17 cellular contexts compared by ENCODE assay signal in genomic region chr20:58709703-58710039, GRCh38. TPM values are rescaled to one million over a fixed set of nuclear protein-coding genes. Genes with fewer than 3 reads are reported as not detected.
A peak's percentile ranks its signal among the peaks of the same experiment; 100 is the strongest.
DNase-seq lines count a peak whose midpoint lies in the region; ATAC-seq and TF ChIP-seq lines count a peak whose summit lies in the region.
"Had no signal": no experiment of that assay in that cellular context is flagged by ENCODE, and none has a peak within 500 bp of the region (broad histone marks: within the 10 kb centered on the region; RNA-seq: fewer than 3 reads in every experiment).

No MANE protein-coding gene starts in this region.

- no peak overlapping the region for H3K4me3 ChIP-seq in GM23248
- H3K4me3 ChIP-seq: GM12878, K562 had no signal

- no peak overlapping the region for H3K27ac ChIP-seq in GM23248

- 67 to 78% methylated on average over 4 of the region's 4 CpGs for WGBS in GM23248 (ENCODE audit: low coverage in 1 of 2, low lambda C conversion rate in 2 of 2, missing lambda C conversion rate in 2 of 2), 2 experiments

- in situ Hi-C loops in GM23248 (cut with MboI): no loop called here

- H3K4me2 ChIP-seq in GM23248 (ENCODE audit: unreplicated experiment): no peak overlapping the region

- no peaks in the 10 kb centered on the region for H3F3A ChIP-seq in GM23248 (ENCODE audit: insufficient read depth)

- no peaks in the 10 kb centered on the region for H4K20me1 ChIP-seq in GM23248 (ENCODE audit: insufficient read depth)

- no peak overlapping the region for H3K4me3 Mint-ChIP-seq in activated CD8-positive, alpha-beta memory T cell treated with anti-CD3 and anti-CD28 coated beads, Interleukin-2, amount 10 ng/mL, durations not matched to agents 7 days and 5 days
- H3K4me3 Mint-ChIP-seq in chondrocyte (ENCODE audit: unreplicated experiment): no peak overlapping the region
- H3K4me3 Mint-ChIP-seq in stimulated activated effector memory CD8-positive, alpha-beta T cell treated with anti-CD3 and anti-CD28 coated beads, Interleukin-12 subunit alpha, Interleukin-12 subunit beta, amount 100 ng/mL, for 72 hours: no peak overlapping the region
- H3K4me3 Mint-ChIP-seq: CD14-positive monocyte had no signal

- CTCF ChIA-PET in activated CD8-positive, alpha-beta memory T cell treated with anti-CD3 and anti-CD28 coated beads, Interleukin-2, amount 10 ng/mL, durations not matched to agents 7 days and 5 days (lab: Charles Lee): no interaction called here

- no peaks in the 10 kb centered on the region for H3K4me1 ChIP-seq in GM23248 (ENCODE audit: insufficient read depth)

- H3K27ac Mint-ChIP-seq in activated CD8-positive, alpha-beta memory T cell treated with anti-CD3 and anti-CD28 coated beads, Interleukin-2, amount 10 ng/mL, durations not matched to agents 7 days and 5 days: no peak overlapping the region
- H3K27ac Mint-ChIP-seq in chondrocyte (ENCODE audit: unreplicated experiment): no peak overlapping the region
- peak overlapping the region; percentile 40 for H3K27ac Mint-ChIP-seq in stimulated activated effector memory CD8-positive, alpha-beta T cell treated with anti-CD3 and anti-CD28 coated beads, Interleukin-12 subunit alpha, Interleukin-12 subunit beta, amount 100 ng/mL, for 72 hours

- H2AFZ ChIP-seq in GM23248: no peak overlapping the region

- no peaks in the 10 kb centered on the region for H3K9me2 ChIP-seq in GM23248 (ENCODE audit: insufficient read depth)

- H3K4me1 Mint-ChIP-seq in activated CD8-positive, alpha-beta memory T cell treated with anti-CD3 and anti-CD28 coated beads, Interleukin-2, amount 10 ng/mL, durations not matched to agents 7 days and 5 days: peaks cover 2% of the 10 kb centered on the region
- H3K4me1 Mint-ChIP-seq in chondrocyte (ENCODE audit: low read depth): no peaks in the 10 kb centered on the region
- peaks cover 5% of the 10 kb centered on the region for H3K4me1 Mint-ChIP-seq in stimulated activated effector memory CD8-positive, alpha-beta T cell treated with anti-CD3 and anti-CD28 coated beads, Interleukin-12 subunit alpha, Interleukin-12 subunit beta, amount 100 ng/mL, for 72 hours
- H3K4me1 Mint-ChIP-seq: CD14-positive monocyte had no signal

- H3K9ac ChIP-seq in GM23248: no peak overlapping the region

- H3K9me3 Mint-ChIP-seq in activated CD8-positive, alpha-beta memory T cell treated with anti-CD3 and anti-CD28 coated beads, Interleukin-2, amount 10 ng/mL, durations not matched to agents 7 days and 5 days (ENCODE audit: low read depth): no peaks in the 10 kb centered on the region
- peaks cover under 1% of the 10 kb centered on the region for H3K9me3 Mint-ChIP-seq in chondrocyte (ENCODE audit: low read depth)
- H3K9me3 Mint-ChIP-seq in stimulated activated effector memory CD8-positive, alpha-beta T cell treated with anti-CD3 and anti-CD28 coated beads, Interleukin-12 subunit alpha, Interleukin-12 subunit beta, amount 100 ng/mL, for 72 hours: no peaks in the 10 kb centered on the region
- H3K9me3 Mint-ChIP-seq: CD14-positive monocyte had no signal

- ATAC-seq in activated CD8-positive, alpha-beta memory T cell treated with anti-CD3 and anti-CD28 coated beads, Interleukin-2, amount 10 ng/mL, durations not matched to agents 7 days and 5 days: no peak
- no peak for ATAC-seq in stimulated activated effector memory CD8-positive, alpha-beta T cell treated with anti-CD3 and anti-CD28 coated beads, Interleukin-12 subunit alpha, Interleukin-12 subunit beta, amount 100 ng/mL, for 72 hours
- no peak for ATAC-seq in GM18519 (IDR thresholded peaks at IDR 0.05; ENCODE audit: low FRiP score, unreplicated experiment)
- ATAC-seq: GM12878, HCT116, K562 had no signal

- H3K36me3 ChIP-seq in GM23248 (ENCODE audit: low read depth): peaks cover 7% of the 10 kb centered on the region; the same call in 1 of the 2 replicates

- no peaks in the 10 kb centered on the region for H3K36me3 Mint-ChIP-seq in activated CD8-positive, alpha-beta memory T cell treated with anti-CD3 and anti-CD28 coated beads, Interleukin-2, amount 10 ng/mL, durations not matched to agents 7 days and 5 days
- H3K36me3 Mint-ChIP-seq in chondrocyte (ENCODE audit: low read depth): peaks cover 6% of the 10 kb centered on the region
- H3K36me3 Mint-ChIP-seq in stimulated activated effector memory CD8-positive, alpha-beta T cell treated with anti-CD3 and anti-CD28 coated beads, Interleukin-12 subunit alpha, Interleukin-12 subunit beta, amount 100 ng/mL, for 72 hours: peaks cover 6% of the 10 kb centered on the region

- no peaks in the 10 kb centered on the region for H3K9me3 ChIP-seq in GM23248 (ENCODE audit: low read depth)

- H3K79me2 ChIP-seq in GM23248 (ENCODE audit: insufficient read depth): no peaks in the 10 kb centered on the region

- TF ChIP-seq CTCF in chondrocyte (IDR thresholded peaks at IDR 0.05): no peak

- H3K27me3 ChIP-seq in GM23248 (replicated peaks; ENCODE audit: insufficient read depth): no peaks in the 10 kb centered on the region

- peak; percentile 35 for DNase-seq in activated CD8-positive, alpha-beta memory T cell treated with anti-CD3 and anti-CD28 coated beads, Interleukin-2, amount 10 ng/mL, durations not matched to agents 7 days and 5 days
- no peak for DNase-seq in activated CD8-positive, alpha-beta memory T cell treated with anti-CD3 and anti-CD28 coated beads, Interleukin-2, amount 50 U/mL, for 4 hours
- DNase-seq in D341Med (ENCODE audit: low spot score) (peak; percentile 11), chondrocyte (ENCODE audit: low spot score) (peak; percentile 21), GM23248 (no peak)
- DNase-seq in stimulated activated effector memory CD8-positive, alpha-beta T cell treated with anti-CD3 and anti-CD28 coated beads, Interleukin-12 subunit alpha, Interleukin-12 subunit beta, amount 100 ng/mL, for 72 hours (ENCODE audit: low spot score in 2 of 2): peak in 1 of 2 donors; percentile 0
- DNase-seq in central memory CD4-positive, alpha-beta T cell: no peak
- DNase-seq: COR-L47, NCI-H1048, NCI-H146, NCI-H2227 treated with DMSO at 0.1 percent for 48 hours, NCI-H526 treated with DMSO at 0.1 percent for 48 hours had no signal

- H3K27me3 Mint-ChIP-seq in activated CD8-positive, alpha-beta memory T cell treated with anti-CD3 and anti-CD28 coated beads, Interleukin-2, amount 10 ng/mL, durations not matched to agents 7 days and 5 days: no peaks in the 10 kb centered on the region
- no peaks in the 10 kb centered on the region for H3K27me3 Mint-ChIP-seq in chondrocyte (ENCODE audit: low read depth)

RNA-seq across cellular contexts. Expression of gene NPEPL1, which starts 17.1 kb away (rescaled TPM):
- 10 to 100 TPM; 19.3 to 30.4 TPM for total RNA-seq in activated CD8-positive, alpha-beta memory T cell treated with anti-CD3 and anti-CD28 coated beads, Interleukin-2, amount 10 ng/mL, durations not matched to agents 7 days and 5 days
- total RNA-seq in chondrocyte: 10.2 to 32.8 TPM (median 31.3 TPM) in 3 replicates
- 37.5 and 37.7 TPM in 2 replicates for total RNA-seq in GM23248 (2014; rRNA removed; shearing (Covaris generic))
- 46.1 and 49.8 TPM in 2 replicates for polyA plus RNA-seq in GM23248 (2016; fragmentation: Nextera tagmentation; extraction: Ambion mirVana)

RNA-seq across cellular contexts. Expression of gene STX16, which starts 58.6 kb away (rescaled TPM):
- 100 to 1,000 TPM; 120 to 165 TPM for total RNA-seq in activated CD8-positive, alpha-beta memory T cell treated with anti-CD3 and anti-CD28 coated beads, Interleukin-2, amount 10 ng/mL, durations not matched to agents 7 days and 5 days
- total RNA-seq in chondrocyte: 44.5 to 58.1 TPM (median 50.4 TPM) in 3 replicates
- total RNA-seq in GM23248 (2014; rRNA removed; shearing (Covaris generic)): 15.8 and 17.6 TPM in 2 replicates
- polyA plus RNA-seq in GM23248 (2016; fragmentation: Nextera tagmentation; extraction: Ambion mirVana): 30.6 and 36.9 TPM in 2 replicates

Comparison
In these comparisons a context has a peak if more than half of its experiments do, and no peak if none do; other contexts are left out.
1. DNase-seq: peak in activated CD8-positive, alpha-beta memory T cell treated with anti-CD3 and anti-CD28 coated beads, Interleukin-2, amount 10 ng/mL, durations not matched to agents 7 days and 5 days (single experiment), D341Med (single experiment) and chondrocyte (single experiment); none in activated CD8-positive, alpha-beta memory T cell treated with anti-CD3 and anti-CD28 coated beads, Interleukin-2, amount 50 U/mL, for 4 hours (single experiment), central memory CD4-positive, alpha-beta T cell (single experiment) and GM23248 (single experiment).